ENCODE assay signal across 16 cellular contexts in the genomic region with DNA sequence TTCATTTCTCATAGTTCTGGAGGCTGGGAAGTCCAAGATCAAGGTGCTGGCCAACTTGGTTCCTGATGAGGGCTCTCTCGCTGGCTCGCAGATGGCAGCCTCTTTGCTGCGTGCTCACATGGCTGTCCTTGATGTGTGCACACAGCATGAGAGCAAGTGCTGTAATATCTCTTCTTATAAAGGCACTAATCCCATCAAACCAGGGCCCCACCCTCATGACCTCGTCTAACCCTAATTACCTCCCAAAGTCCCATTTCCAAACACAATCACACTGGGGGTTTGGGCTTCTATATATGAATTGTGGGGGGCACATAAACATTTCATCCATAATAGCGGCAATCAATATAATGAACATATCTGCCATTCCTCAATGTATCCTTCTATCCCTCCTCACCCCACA.
DNase-seq lines count a peak whose midpoint lies in the region; ATAC-seq and TF ChIP-seq lines count a peak whose summit lies in the region.
"Had no signal": no experiment of that assay in that cellular context is flagged by ENCODE, and none has a peak within 500 bp of the region (broad histone marks: within the 10 kb centered on the region; RNA-seq: fewer than 3 reads in every experiment).

No MANE protein-coding gene starts in this region.

- H3K27ac Mint-ChIP-seq in activated CD4-positive, alpha-beta memory T cell treated with anti-CD3 and anti-CD28 coated beads for 36 hours: no peak overlapping the region
- no peak overlapping the region for H3K27ac Mint-ChIP-seq in activated CD4-positive, alpha-beta memory T cell treated with anti-CD3 and anti-CD28 coated beads, Interleukin-2, amount 10 ng/mL, durations not matched to agents 7 days and 5 days
- H3K27ac Mint-ChIP-seq: CD14-positive monocyte; CD8-positive, alpha-beta T cell had no signal

- H3K9me3 Mint-ChIP-seq in activated CD4-positive, alpha-beta memory T cell treated with anti-CD3 and anti-CD28 coated beads for 36 hours: peaks cover 13% of the 10 kb centered on the region
- no peaks in the 10 kb centered on the region for H3K9me3 Mint-ChIP-seq in activated CD4-positive, alpha-beta memory T cell treated with anti-CD3 and anti-CD28 coated beads, Interleukin-2, amount 10 ng/mL, durations not matched to agents 7 days and 5 days

- POLR2A ChIA-PET in activated CD4-positive, alpha-beta memory T cell treated with anti-CD3 and anti-CD28 coated beads for 36 hours (lab: Charles Lee): no interaction called here
- POLR2A ChIA-PET in activated CD4-positive, alpha-beta memory T cell treated with anti-CD3 and anti-CD28 coated beads, Interleukin-2, amount 10 ng/mL, durations not matched to agents 7 days and 5 days (lab: Charles Lee): no interaction called here

- intact Hi-C loops in activated CD4-positive, alpha-beta memory T cell treated with anti-CD3 and anti-CD28 coated beads for 36 hours (cut with micrococcal nuclease): no loop called here
- intact Hi-C loops in Right ventricle myocardium superior (cut with DNase I): no loop called here
- intact Hi-C loops in stomach (cut with DNase I; ENCODE audit: low total_unique reads): no loop called here

- no peak overlapping the region for H3K4me3 Mint-ChIP-seq in activated CD4-positive, alpha-beta memory T cell treated with anti-CD3 and anti-CD28 coated beads for 36 hours
- no peak overlapping the region for H3K4me3 Mint-ChIP-seq in activated CD4-positive, alpha-beta memory T cell treated with anti-CD3 and anti-CD28 coated beads, Interleukin-2, amount 10 ng/mL, durations not matched to agents 7 days and 5 days
- H3K4me3 Mint-ChIP-seq: CD14-positive monocyte; CD8-positive, alpha-beta T cell had no signal

- H3K27ac ChIP-seq in right atrium auricular region (no peak overlapping the region), stomach (no peak overlapping the region)
- H3K27ac ChIP-seq: 22Rv1 had no signal

- TF ChIP-seq EP300 in stomach (IDR thresholded peaks at IDR 0.05): no peak

- H3K4me3 ChIP-seq in right atrium auricular region (no peak overlapping the region), stomach (no peak overlapping the region)
- H3K4me3 ChIP-seq: HAP-1 had no signal

- no peaks in the 10 kb centered on the region for H3K36me3 Mint-ChIP-seq in activated CD4-positive, alpha-beta memory T cell treated with anti-CD3 and anti-CD28 coated beads for 36 hours
- no peaks in the 10 kb centered on the region for H3K36me3 Mint-ChIP-seq in activated CD4-positive, alpha-beta memory T cell treated with anti-CD3 and anti-CD28 coated beads, Interleukin-2, amount 10 ng/mL, durations not matched to agents 7 days and 5 days (ENCODE audit: low read depth)
- H3K36me3 Mint-ChIP-seq: CD14-positive monocyte; CD8-positive, alpha-beta T cell had no signal

- CTCF ChIA-PET in activated CD4-positive, alpha-beta memory T cell treated with anti-CD3 and anti-CD28 coated beads for 36 hours (lab: Charles Lee): no interaction called here
- CTCF ChIA-PET in activated CD4-positive, alpha-beta memory T cell treated with anti-CD3 and anti-CD28 coated beads, Interleukin-2, amount 10 ng/mL, durations not matched to agents 7 days and 5 days (lab: Charles Lee): interaction anchor here (1.5 kb wide), 1 partner anchor 18 kb away, joined by 3 read pairs; no protein-coding TSS in a partner anchor

- no peak for TF ChIP-seq CTCF in right atrium auricular region (IDR thresholded peaks at IDR 0.05)
- TF ChIP-seq CTCF in stomach (IDR thresholded peaks at IDR 0.05): no peak

- ATAC-seq in Right ventricle myocardium superior (ENCODE audit: poor library complexity): no peak
- ATAC-seq: CD8-positive, alpha-beta T cell had no signal

- DNase-seq in activated CD4-positive, alpha-beta memory T cell treated with anti-CD3 and anti-CD28 coated beads for 36 hours: peak; percentile 0
- DNase-seq in activated CD4-positive, alpha-beta memory T cell treated with anti-CD3 and anti-CD28 coated beads, Interleukin-2, amount 10 ng/mL, durations not matched to agents 7 days and 5 days: no peak
- DNase-seq in right atrium auricular region (ENCODE audit: low spot score): peak; percentile 21
- no peak for DNase-seq in Right ventricle myocardium superior
- peak; percentile 22 for DNase-seq in mesenteric fat pad (ENCODE audit: low spot score)
- DNase-seq in stomach: peak; percentile 4
- DNase-seq in stimulated activated CD4-positive, alpha-beta T cell treated with anti-CD3 and anti-CD28 coated beads, Interleukin-4, amount 100 ng/mL, for 1 hour: no peak
- DNase-seq in NCI-H524 treated with DMSO at 0.1 percent for 48 hours (lab: John Stamatoyannopoulos, UW): no peak
- DNase-seq: COR-L47, DMS153, DND-41, GDM1 had no signal

- H3K27me3 Mint-ChIP-seq in activated CD4-positive, alpha-beta memory T cell treated with anti-CD3 and anti-CD28 coated beads for 36 hours: no peaks in the 10 kb centered on the region
- peaks cover 2% of the 10 kb centered on the region for H3K27me3 Mint-ChIP-seq in activated CD4-positive, alpha-beta memory T cell treated with anti-CD3 and anti-CD28 coated beads, Interleukin-2, amount 10 ng/mL, durations not matched to agents 7 days and 5 days

- H3K4me1 ChIP-seq in right atrium auricular region (no peaks in the 10 kb centered on the region), stomach (no peaks in the 10 kb centered on the region)
- H3K4me1 ChIP-seq: HAP-1 had no signal

- H3K9me3 ChIP-seq in right atrium auricular region (peaks cover 4 to 35% of the 10 kb centered on the region in 2 donors), stomach (peaks cover 0 to 26% (median 17%) of the 10 kb centered on the region in 4 donors)
- H3K9me3 ChIP-seq: HAP-1 had no signal

- no peaks in the 10 kb centered on the region for H3K36me3 ChIP-seq in right atrium auricular region
- H3K36me3 ChIP-seq in stomach: no peaks in the 10 kb centered on the region
- H3K36me3 ChIP-seq: HAP-1 had no signal

- no peak for TF ChIP-seq POLR2A in stomach (IDR thresholded peaks at IDR 0.05)

- H3K27me3 ChIP-seq in right atrium auricular region (no peaks in the 10 kb centered on the region), stomach (no peaks in the 10 kb centered on the region)

- WGBS in stomach, 5 donors: 84 to 94% (median 89%) methylated on average over 5 of the region's 5 CpGs

- no peaks in the 10 kb centered on the region for H3K4me1 Mint-ChIP-seq in activated CD4-positive, alpha-beta memory T cell treated with anti-CD3 and anti-CD28 coated beads for 36 hours (ENCODE audit: low read depth)
- H3K4me1 Mint-ChIP-seq in activated CD4-positive, alpha-beta memory T cell treated with anti-CD3 and anti-CD28 coated beads, Interleukin-2, amount 10 ng/mL, durations not matched to agents 7 days and 5 days: no peaks in the 10 kb centered on the region
- H3K4me1 Mint-ChIP-seq: CD14-positive monocyte had no signal

Comparison
In these comparisons a context has a peak if more than half of its experiments do, and no peak if none do; other contexts are left out.
1. DNase-seq: peak in activated CD4-positive, alpha-beta memory T cell treated with anti-CD3 and anti-CD28 coated beads for 36 hours (single experiment), right atrium auricular region (single experiment), mesenteric fat pad (single experiment) and stomach (single experiment); none in activated CD4-positive, alpha-beta memory T cell treated with anti-CD3 and anti-CD28 coated beads, Interleukin-2, amount 10 ng/mL, durations not matched to agents 7 days and 5 days (single experiment), Right ventricle myocardium superior (single experiment), stimulated activated CD4-positive, alpha-beta T cell treated with anti-CD3 and anti-CD28 coated beads, Interleukin-4, amount 100 ng/mL, for 1 hour (single experiment) and NCI-H524 treated with DMSO at 0.1 percent for 48 hours (single experiment).